ENCODE assay signal across 24 cellular contexts in the genomic region with DNA sequence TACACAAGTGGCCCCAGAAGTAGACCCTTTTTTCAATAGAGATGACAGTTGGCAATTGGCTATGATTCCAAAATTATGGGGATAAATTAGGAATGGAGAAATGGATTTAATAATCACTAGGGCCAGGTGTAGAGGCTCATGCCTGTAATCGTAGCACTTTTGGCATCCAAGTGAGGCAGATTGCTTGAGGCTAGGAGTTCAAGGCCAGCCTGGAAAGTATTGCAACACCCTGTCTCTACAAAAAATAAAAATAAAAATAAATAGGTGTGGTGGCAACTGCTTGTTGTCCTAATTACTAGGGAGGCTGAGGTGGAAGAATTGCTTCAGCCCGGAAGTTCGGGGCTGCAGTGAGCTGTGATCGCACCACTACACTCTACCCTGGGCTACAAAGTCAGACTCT. TPM values are rescaled to one million over a fixed set of nuclear protein-coding genes. Genes with fewer than 3 reads are reported as not detected.
"Had no signal": no experiment of that assay in that cellular context is flagged by ENCODE, and none has a peak within 500 bp of the region (broad histone marks: within the 10 kb centered on the region; RNA-seq: fewer than 3 reads in every experiment).

No MANE protein-coding gene starts in this region.

- H3K4me3 ChIP-seq: coronary artery, dorsolateral prefrontal cortex, esophagus squamous epithelium, gastrocnemius medialis, heart right ventricle, left lung, lower lobe of right lung, mucosa of descending colon had no signal

- H3K4me1 ChIP-seq: gastrocnemius medialis, heart right ventricle, left lung, lower lobe of right lung had no signal

- H3K27me3 Mint-ChIP-seq: memory B cell, naive B cell had no signal

- H3K9me3 Mint-ChIP-seq: memory B cell, mesothelial cell of epicardium, naive B cell had no signal

- H3K9me3 ChIP-seq: esophagus squamous epithelium, gastrocnemius medialis, heart right ventricle, left lung, lower lobe of right lung, mucosa of descending colon had no signal

- H3K36me3 ChIP-seq: esophagus squamous epithelium, gastrocnemius medialis, heart right ventricle, left lung, lower lobe of right lung had no signal

- H3K4me3 Mint-ChIP-seq: memory B cell; mesothelial cell of epicardium; naive B cell; naive thymus-derived CD8-positive, alpha-beta T cell had no signal

- H3K27ac Mint-ChIP-seq: memory B cell; mesothelial cell of epicardium; naive thymus-derived CD8-positive, alpha-beta T cell had no signal

- H3K36me3 Mint-ChIP-seq: memory B cell; mesothelial cell of epicardium; naive B cell; naive thymus-derived CD8-positive, alpha-beta T cell had no signal

- H3K4me1 Mint-ChIP-seq: memory B cell; mesothelial cell of epicardium; naive B cell; naive thymus-derived CD8-positive, alpha-beta T cell had no signal

- H3K27ac ChIP-seq: coronary artery, dorsolateral prefrontal cortex, epithelial cell of prostate, esophagus squamous epithelium, gastrocnemius medialis, heart right ventricle, left lung, lower lobe of right lung had no signal

- DNase-seq: dermis blood vessel endothelial cell; dorsolateral prefrontal cortex; effector CD4-positive, alpha-beta T cell; effector memory CD4-positive, alpha-beta T cell; erythroblast; esophagus squamous epithelium; foreskin fibroblast; foreskin melanocyte; gastrocnemius medialis; glutamatergic neuron; head of caudate nucleus; heart right ventricle; hippocampal formation; left cardiac atrium; left lung; left ventricle myocardium superior; lower lobe of right lung; mucosa of descending colon; naive B cell; naive thymus-derived CD8-positive, alpha-beta T cell had no signal

- H3K27me3 ChIP-seq: esophagus squamous epithelium, gastrocnemius medialis, left lung had no signal

RNA-seq across cellular contexts. Expression of a gene that starts 60.0 kb away (rescaled TPM):
- total RNA-seq: naive thymus-derived CD8-positive, alpha-beta T cell had no signal
- polyA plus RNA-seq: naive thymus-derived CD8-positive, alpha-beta T cell had no signal
